1 cellular context compared by ENCODE assay signal in genomic region chr19:48501446-48501960, GRCh38.
TF ChIP-seq lines count a peak whose summit lies in the region.

No MANE protein-coding gene starts in this region.

TF ChIP-seq in K562, 482 proteins besides CTCF, POLR2A, EP300 and RAD21 (continued from another document and continues in another):
- TF ChIP-seq, protein P1, sequence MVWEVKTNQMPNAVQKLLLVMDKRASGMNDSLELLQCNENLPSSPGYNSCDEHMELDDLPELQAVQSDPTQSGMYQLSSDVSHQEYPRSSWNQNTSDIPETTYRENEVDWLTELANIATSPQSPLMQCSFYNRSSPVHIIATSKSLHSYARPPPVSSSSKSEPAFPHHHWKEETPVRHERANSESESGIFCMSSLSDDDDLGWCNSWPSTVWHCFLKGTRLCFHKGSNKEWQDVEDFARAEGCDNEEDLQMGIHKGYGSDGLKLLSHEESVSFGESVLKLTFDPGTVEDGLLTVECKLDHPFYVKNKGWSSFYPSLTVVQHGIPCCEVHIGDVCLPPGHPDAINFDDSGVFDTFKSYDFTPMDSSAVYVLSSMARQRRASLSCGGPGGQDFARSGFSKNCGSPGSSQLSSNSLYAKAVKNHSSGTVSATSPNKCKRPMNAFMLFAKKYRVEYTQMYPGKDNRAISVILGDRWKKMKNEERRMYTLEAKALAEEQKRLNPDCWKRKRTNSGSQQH (CRISPR knock-in tag; IDR thresholded peaks at IDR 0.05): peak; percentile 87; the same call in 1 of the 2 replicates
- TF ChIP-seq SRF (CRISPR knock-in tag; IDR thresholded peaks at IDR 0.05): no peak; a peak in 1 of 4 replicates
- TF ChIP-seq HNRNPLL (IDR thresholded peaks at IDR 0.05; ENCODE audit: low read depth, low read length, poor library complexity, severe bottlenecking): peak; percentile 86
- no peak for TF ChIP-seq KAT7 (CRISPR knock-in tag; IDR thresholded peaks at IDR 0.05; ENCODE audit: borderline replicate concordance)
- TF ChIP-seq FOXA3 (CRISPR knock-in tag; conservative IDR thresholded peaks at IDR 0.05 in 1 of 2, IDR thresholded peaks at IDR 0.05 in 1 of 2): no peak
- no peak for TF ChIP-seq ZNF124 (CRISPR knock-in tag; IDR thresholded peaks at IDR 0.05)
- no peak for TF ChIP-seq ZNF175 (CRISPR knock-in tag; IDR thresholded peaks at IDR 0.05; ENCODE audit: low read depth)
- TF ChIP-seq NONO (IDR thresholded peaks at IDR 0.05; ENCODE audit: low read depth in 2 of 2, low read length in 1 of 2): no peak
- TF ChIP-seq SNIP1 (IDR thresholded peaks at IDR 0.05; ENCODE audit: low read depth): no peak
- TF ChIP-seq SPI1 (IDR thresholded peaks at IDR 0.05; ENCODE audit: borderline replicate concordance, low read depth, low read length): no peak
- peak; percentile 77; the same call in 1 of the 2 replicates for TF ChIP-seq MTA1 (IDR thresholded peaks at IDR 0.05; ENCODE audit: borderline replicate concordance)
- peak; percentile 79; the same call in 1 of the 2 replicates for TF ChIP-seq CTBP1 (IDR thresholded peaks at IDR 0.05; ENCODE audit: borderline replicate concordance)
- TF ChIP-seq TRIM24 (IDR thresholded peaks at IDR 0.05): peak; percentile 73 to 88
- TF ChIP-seq MITF (IDR thresholded peaks at IDR 0.05): peak; percentile 54; the same call in 1 of the 2 replicates
- TF ChIP-seq RAD51 (IDR thresholded peaks at IDR 0.05; ENCODE audit: borderline replicate concordance, low read depth): peak; percentile 99
- no peak for TF ChIP-seq ATF6 (CRISPR knock-in tag; IDR thresholded peaks at IDR 0.05)
- TF ChIP-seq HOMEZ (CRISPR knock-in tag; IDR thresholded peaks at IDR 0.05): no peak
- TF ChIP-seq PTTG1 (tag; IDR thresholded peaks at IDR 0.05; ENCODE audit: low read depth): no peak
- peak; percentile 64; the same call in 1 of the 2 replicates for TF ChIP-seq ZBTB40 (IDR thresholded peaks at IDR 0.05)
- no peak for TF ChIP-seq ZBTB40 (CRISPR knock-in tag; IDR thresholded peaks at IDR 0.05)
- TF ChIP-seq MBD2 (IDR thresholded peaks at IDR 0.05; ENCODE audit: borderline replicate concordance, low read depth): 0 out of 2 replicates have a peak, but pooled peaks have one; percentile 8
- TF ChIP-seq JUN (IDR thresholded peaks at IDR 0.05; ENCODE audit: borderline replicate concordance, low read depth, low read length): 0 out of 2 replicates have a peak, but pooled peaks have one; percentile 4
- no peak for TF ChIP-seq JUN (CRISPR knock-in tag; IDR thresholded peaks at IDR 0.05; ENCODE audit: borderline replicate concordance)
- peak in 1 of 2 experiments; percentile 93 for TF ChIP-seq AFF1 (IDR thresholded peaks at IDR 0.05; ENCODE audit: low read depth in 1 of 2, partially characterized antibody in 2 of 2)
- TF ChIP-seq ZNF316 (IDR thresholded peaks at IDR 0.05): peak; percentile 96
- 0 out of 2 replicates have a peak, but pooled peaks have one; percentile 66 for TF ChIP-seq ZC3H8 (IDR thresholded peaks at IDR 0.05)
- peak; percentile 97 for TF ChIP-seq ZBTB26 (CRISPR knock-in tag; IDR thresholded peaks at IDR 0.05)
- peak; percentile 84 for TF ChIP-seq HDAC2 (IDR thresholded peaks at IDR 0.05)
- TF ChIP-seq, protein P2, sequence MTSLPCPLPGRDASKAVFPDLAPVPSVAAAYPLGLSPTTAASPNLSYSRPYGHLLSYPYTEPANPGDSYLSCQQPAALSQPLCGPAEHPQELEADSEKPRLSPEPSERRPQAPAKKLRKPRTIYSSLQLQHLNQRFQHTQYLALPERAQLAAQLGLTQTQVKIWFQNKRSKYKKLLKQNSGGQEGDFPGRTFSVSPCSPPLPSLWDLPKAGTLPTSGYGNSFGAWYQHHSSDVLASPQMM (CRISPR knock-in tag; IDR thresholded peaks at IDR 0.05): no peak
- TF ChIP-seq GABPB1 (CRISPR knock-in tag; IDR thresholded peaks at IDR 0.05): peak; percentile 40; the same call in 1 of the 2 replicates
- no peak for TF ChIP-seq DMBX1 (CRISPR knock-in tag; IDR thresholded peaks at IDR 0.05; ENCODE audit: borderline replicate concordance)
- no peak for TF ChIP-seq ZNF224 (CRISPR knock-in tag; IDR thresholded peaks at IDR 0.05)
- TF ChIP-seq CBFA2T2 (conservative IDR thresholded peaks at IDR 0.05): peak; percentile 95
- peak; percentile 52; the same call in 1 of the 2 replicates for TF ChIP-seq C11orf30 (IDR thresholded peaks at IDR 0.05; ENCODE audit: low read depth)
- peak; percentile 40 for TF ChIP-seq ASH1L (IDR thresholded peaks at IDR 0.05; ENCODE audit: borderline replicate concordance, low read depth, partially characterized antibody)
- peak; percentile 95 for TF ChIP-seq ZEB2 (IDR thresholded peaks at IDR 0.05)
- peak; percentile 88 for TF ChIP-seq BRD9 (IDR thresholded peaks at IDR 0.05; ENCODE audit: low read depth, partially characterized antibody)
- peak; percentile 59 for TF ChIP-seq ESRRA (IDR thresholded peaks at IDR 0.05; ENCODE audit: borderline replicate concordance, low read depth)
- no peak for TF ChIP-seq RUNX1 (IDR thresholded peaks at IDR 0.05; ENCODE audit: low read depth)
- peak; percentile 20; the same call in 1 of the 2 replicates for TF ChIP-seq NFIC (IDR thresholded peaks at IDR 0.05)
